ENCODE assay signal across 12 cellular contexts in genomic region chr7:137880432-137880831, GRCh38. TPM values are rescaled to one million over a fixed set of nuclear protein-coding genes. Genes with fewer than 3 reads are reported as not detected.
A peak's percentile ranks its signal among the peaks of the same experiment; 100 is the strongest.
DNase-seq lines count a peak whose midpoint lies in the region; ATAC-seq, FAIRE-seq and TF ChIP-seq lines count a peak whose summit lies in the region.
"Had no signal": no experiment of that assay in that cellular context is flagged by ENCODE, and none has a peak within 500 bp of the region (broad histone marks: within the 10 kb centered on the region; RNA-seq: fewer than 3 reads in every experiment).

No MANE protein-coding gene starts in this region.

- POLR2A ChIA-PET in HEK293 (lab: Yijun Ruan, JAX) = no interaction called here

- peaks cover 2% of the 10 kb centered on the region for H3K9me1 ChIP-seq in keratinocyte (ENCODE audit: control insufficient read depth, extremely low read depth, insufficient read depth, low read length)

- no peaks in the 10 kb centered on the region for H3K9me3 ChIP-seq in HEK293 (ENCODE audit: control insufficient read depth, insufficient read depth, low read depth, low read length)
- no peaks in the 10 kb centered on the region for H3K9me3 ChIP-seq in keratinocyte (ENCODE audit: control insufficient read depth, low read depth, low read length)

- H2AFZ ChIP-seq in keratinocyte (ENCODE audit: control insufficient read depth, low read length) = no peak overlapping the region

- H3K4me3 ChIP-seq in HEK293 (ENCODE audit: low read depth, low read length) (no peak overlapping the region), astrocyte of the cerebellum (ENCODE audit: low read depth, low read length) (no peak overlapping the region), keratinocyte (ENCODE audit: control insufficient read depth in 2 of 3, extremely low read depth in 1 of 3, insufficient read depth in 2 of 3, low read depth in 1 of 3, low read length in 3 of 3) (no peak overlapping the region)
- H3K4me3 ChIP-seq: BLaER1, dorsolateral prefrontal cortex had no signal

- in situ Hi-C loops in astrocyte of the cerebellum (cut with HindIII; ENCODE audit: low sequenced_read_pairs) = no loop called here

- no peaks in the 10 kb centered on the region for H4K20me1 ChIP-seq in keratinocyte (ENCODE audit: control insufficient read depth, extremely low read depth, insufficient read depth, low read length)
- H4K20me1 ChIP-seq: BLaER1 had no signal

- H3K36me3 ChIP-seq in HEK293 (ENCODE audit: control insufficient read depth in 2 of 2, insufficient read depth in 1 of 2, low read length in 2 of 2) = peaks cover 0 to 75% of the 10 kb centered on the region in 2 experiments; a peak in 1 of 3 replicates
- peaks cover 3 to 10% of the 10 kb centered on the region in 2 experiments for H3K36me3 ChIP-seq in keratinocyte (ENCODE audit: control insufficient read depth in 2 of 2, extremely low read depth in 1 of 2, insufficient read depth in 2 of 2, low read length in 2 of 2)

- CTCF ChIA-PET in HEK293 (lab: Yijun Ruan, JAX) = interaction anchor here (0.7 to 2.5 kb wide), 2 partner anchors 19 to 225 kb away, joined by 3 to 12 read pairs; no protein-coding TSS in a partner anchor

- peak; percentile 45 for DNase-seq in A172 (ENCODE audit: low spot score)
- DNase-seq in astrocyte of the cerebellum (ENCODE audit: low read depth) = peak; percentile 68
- DNase-seq in keratinocyte (ENCODE audit: low read depth, low spot score) = peak; percentile 5
- DNase-seq in NCI-H128 (lab: John Stamatoyannopoulos, UW; ENCODE audit: unreplicated experiment) = no peak
- no peak for DNase-seq in posterior cingulate gyrus
- DNase-seq: dorsolateral prefrontal cortex had no signal

- no peak for TF ChIP-seq CTCF in HEK293 (tag by site-specific recombination; IDR thresholded peaks at IDR 0.05)
- no peak for TF ChIP-seq CTCF in astrocyte of the cerebellum (IDR thresholded peaks at IDR 0.05; ENCODE audit: low read depth, low read length, missing control alignments)
- no peak for TF ChIP-seq CTCF in keratinocyte (optimal IDR thresholded peaks at IDR 0.05 in 1 of 3, IDR thresholded peaks at IDR 0.05 in 1 of 3, conservative IDR thresholded peaks at IDR 0.05 in 1 of 3; ENCODE audit: extremely low read depth in 1 of 3, insufficient read depth in 2 of 3, low read length in 3 of 3)

- H3K27ac ChIP-seq in HEK293 (ENCODE audit: extremely low read depth, low read depth, low read length) = no peak overlapping the region
- peak overlapping the region; percentile 16 for H3K27ac ChIP-seq in keratinocyte (ENCODE audit: control insufficient read depth, insufficient read depth, low read length)
- H3K27ac ChIP-seq: BLaER1, VCaP had no signal

- no peaks in the 10 kb centered on the region for H3K79me2 ChIP-seq in keratinocyte (ENCODE audit: control insufficient read depth, insufficient read depth, low read length)

- ATAC-seq in GM19463 (IDR thresholded peaks at IDR 0.05; ENCODE audit: unreplicated experiment) (no peak), HG03039 (IDR thresholded peaks at IDR 0.05; ENCODE audit: unreplicated experiment) (no peak)
- ATAC-seq: activated T-helper 17 cell treated with anti-CD3 and anti-CD28 coated beads, Interleukin-2, amount 50 U/mL, for 72 hours had no signal

- FAIRE-seq in keratinocyte (lab: Jason Lieb, UNC) = no peak

- no peaks in the 10 kb centered on the region for H3K27me3 ChIP-seq in keratinocyte (ENCODE audit: control insufficient read depth, extremely low read depth, insufficient read depth, low read length)
- H3K27me3 ChIP-seq: BLaER1, dorsolateral prefrontal cortex had no signal

- dilution Hi-C loops in keratinocyte (cut with MboI; ENCODE audit: extremely low pct_ligation_motif_present, low sequenced_read_pairs) = no loop called here

- H3K9ac ChIP-seq in keratinocyte (ENCODE audit: control insufficient read depth, extremely low read depth, insufficient read depth, low read length) = no peak overlapping the region
- H3K9ac ChIP-seq: BLaER1 had no signal

- no peak overlapping the region for H3K4me2 ChIP-seq in keratinocyte (ENCODE audit: control insufficient read depth, extremely low read depth, insufficient read depth, low read depth, low read length)
- H3K4me2 ChIP-seq: BLaER1 had no signal

- intact Hi-C loops in posterior cingulate gyrus (cut with DNase I) = no loop called here

- H3K4me1 ChIP-seq in HEK293 (ENCODE audit: control insufficient read depth, insufficient read depth, low read length) = no peaks in the 10 kb centered on the region
- H3K4me1 ChIP-seq in keratinocyte (ENCODE audit: control insufficient read depth, extremely low read depth, insufficient read depth, low read length) = peaks cover 39% of the 10 kb centered on the region

TF ChIP-seq in HEK293, 187 proteins besides CTCF, POLR2A, EP300 and RAD21:
- TF ChIP-seq PRDM1 (tag by site-specific recombination; IDR thresholded peaks at IDR 0.05) = 0 out of 2 replicates have a peak, but pooled peaks have one; percentile 9
- no peak for TF ChIP-seq BCL11A (tag by site-specific recombination; IDR thresholded peaks at IDR 0.05; ENCODE audit: low read depth)

RNA-seq across cellular contexts. Expression of gene DGKI, which starts 33.7 kb away (rescaled TPM):
- total RNA-seq in A172 (2014; rRNA removed; shearing (Covaris generic)) = 0.29 and 1.1 TPM in 2 replicates
- 0.01 to 0.14 TPM in 2 of 3 replicates, not detected in the other for polyA plus RNA-seq in keratinocyte
- polyA plus RNA-seq in keratinocyte (2011; ENCODE audit: low read depth) = not detected
- 0.11 and 0.16 TPM in 2 replicates for polyA plus RNA-seq in keratinocyte (2011; cell fraction: cytosol; rRNA removed)
- polyA plus RNA-seq in keratinocyte (2011; cell fraction: nucleus; rRNA removed) = 0.44 and 0.89 TPM in 2 replicates
- polyA plus RNA-seq in keratinocyte (2012; ENCODE audit: low replicate concordance) = not detected in 2 replicates
- 0.03 TPM in 1 of 3 replicates, not detected in the others for polyA minus RNA-seq in keratinocyte
- not detected for polyA minus RNA-seq in keratinocyte (2011; cell fraction: cytosol; rRNA and poly(A)+ RNA removed)
- 0.53 and 1.2 TPM in 2 replicates for polyA minus RNA-seq in keratinocyte (2011; cell fraction: nucleus; rRNA and poly(A)+ RNA removed)

Comparison
In these comparisons a context has a peak if more than half of its experiments do, and no peak if none do; other contexts are left out.
1. DNase-seq: peak in A172 (single experiment), astrocyte of the cerebellum (single experiment) and keratinocyte (single experiment); none in NCI-H128 (single experiment) and posterior cingulate gyrus (0 of 10).